ENCODE assay signal across 38 cellular contexts in the genomic region with DNA sequence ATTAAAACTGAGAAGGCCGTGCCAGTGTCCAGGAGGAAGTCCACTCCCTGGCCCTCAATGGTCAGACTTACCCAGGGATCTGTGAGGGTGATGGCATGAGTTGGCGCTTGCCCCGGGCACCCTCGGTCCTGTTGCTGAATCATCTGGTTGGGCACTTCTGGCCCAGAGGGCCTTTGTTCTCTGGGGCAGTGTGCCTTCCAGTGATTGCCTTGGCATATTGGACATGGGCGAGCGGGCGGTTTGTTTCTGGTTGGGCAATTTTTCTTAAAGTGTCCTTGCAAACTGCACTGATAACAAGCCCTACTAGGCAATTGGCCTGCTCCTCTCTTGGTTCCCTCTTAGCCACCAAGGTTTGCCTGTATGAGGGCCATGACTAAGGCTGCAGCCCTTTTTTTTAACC.
"Had no signal": no experiment of that assay in that cellular context is flagged by ENCODE, and none has a peak within 500 bp of the region (broad histone marks: within the 10 kb centered on the region; RNA-seq: fewer than 3 reads in every experiment).

No MANE protein-coding gene starts in this region.

- H3K4me1 ChIP-seq: ascending aorta, Peyer's patch had no signal

- H3K9me3 ChIP-seq: ascending aorta, Peyer's patch had no signal

- H3K36me3 ChIP-seq: ascending aorta, cardiac muscle cell, Peyer's patch had no signal

- ATAC-seq: activated CD8-positive, alpha-beta memory T cell treated with anti-CD3 and anti-CD28 coated beads, Interleukin-2, amount 10 ng/mL, durations not matched to agents 7 days and 5 days; activated T-cell treated with anti-CD3 and anti-CD28 coated beads, Interleukin-2, amount 50 U/mL, for 72 hours; activated T-helper 17 cell treated with anti-CD3 and anti-CD28 coated beads, Interleukin-2, amount 50 U/mL, for 72 hours; PC-3; Right ventricle myocardium inferior had no signal

- DNase-seq: activated B cell treated with CpG ODN at 0.5 μM for 24 hours; activated CD4-positive, alpha-beta memory T cell treated with anti-CD3 and anti-CD28 coated beads, Interleukin-2, amount 10 ng/mL, durations not matched to agents 7 days and 5 days; activated CD4-positive, alpha-beta T cell treated with anti-CD3 and anti-CD28 coated beads for 48 hours; activated CD4-positive, CD25-positive, alpha-beta regulatory T cell treated with anti-CD3 and anti-CD28 coated beads, Interleukin-2, amount 50 U/mL, for 72 hours; activated CD8-positive, alpha-beta memory T cell treated with anti-CD3 and anti-CD28 coated beads for 24 hours; activated CD8-positive, alpha-beta memory T cell treated with anti-CD3 and anti-CD28 coated beads, Interleukin-2, amount 10 ng/mL, durations not matched to agents 7 days and 5 days; activated CD8-positive, alpha-beta memory T cell treated with anti-CD3 and anti-CD28 coated beads, Interleukin-2, amount 50 U/mL, for 48 hours; activated effector memory CD4-positive, alpha-beta T cell treated with anti-CD3 and anti-CD28 coated beads, Interleukin-2, amount 50 U/mL, for 16 hours; activated naive CD4-positive, alpha-beta T cell; activated naive CD4-positive, alpha-beta T cell treated with anti-CD3 and anti-CD28 coated beads, Interleukin-2, amount 50 U/mL, for 16 hours; activated naive CD8-positive, alpha-beta T cell treated with anti-CD3 and anti-CD28 coated beads for 36 hours; activated T-cell treated with anti-CD3 and anti-CD28 coated beads, Interleukin-2, amount 50 U/mL, for 72 hours; Karpas-422; KBM-7; MM.1S; MV-4-11; NCI-H1092; NCI-H1436 treated with DMSO at 0.1 percent for 48 hours; NCI-H1694 treated with DMSO at 0.1 percent for 48 hours; NCI-H2029; NCI-H2107; NCI-H2171; NCI-H510A; NCI-H526; NCI-H748 treated with DMSO at 0.1 percent for 48 hours; NK-92 treated with Interleukin-12 subunit alpha and Interleukin-12 subunit beta, amount 100 ng/mL, for 24 hours; PC-3; Peyer's patch; SW 1271; T-helper 1 cell; T-helper 2 cell; T-helper 9 cell had no signal

- H3K4me3 ChIP-seq: ascending aorta, cardiac muscle cell, Peyer's patch had no signal

- H3K27me3 ChIP-seq: ascending aorta, cardiac muscle cell, Peyer's patch had no signal

- H3K27ac ChIP-seq: ascending aorta, cardiac muscle cell, Peyer's patch, RWPE1, VCaP had no signal
